In genomic region chr2:235861383-235861782, GRCh38 we compare ENCODE assay signal across 16 cellular contexts.
DNase-seq lines count a peak whose midpoint lies in the region; ATAC-seq and TF ChIP-seq lines count a peak whose summit lies in the region.
"Had no signal": no experiment of that assay in that cellular context is flagged by ENCODE, and none has a peak within 500 bp of the region (broad histone marks: within the 10 kb centered on the region; RNA-seq: fewer than 3 reads in every experiment).

No MANE protein-coding gene starts in this region.

- H3K27ac ChIP-seq in IMR-90 (ENCODE audit: insufficient read depth, low read length), result no peak overlapping the region
- H3K27ac ChIP-seq: 22Rv1, A549, C4-2B had no signal

- H3K9me1 ChIP-seq in IMR-90 (ENCODE audit: insufficient read depth, low read length), result peaks cover 10% of the 10 kb centered on the region

- H3K36me3 ChIP-seq in IMR-90 (ENCODE audit: control insufficient read depth, insufficient read depth, low read length), result no peaks in the 10 kb centered on the region

- H3K23ac ChIP-seq in IMR-90 (ENCODE audit: low read depth, low read length), result no peak overlapping the region

- H2AK9ac ChIP-seq in IMR-90 (replicated peaks; ENCODE audit: low read depth, low read length, poor library complexity), result peak overlapping the region; percentile 15

- H3K9me3 ChIP-seq in IMR-90 (ENCODE audit: control insufficient read depth, insufficient read depth, low read length), result no peaks in the 10 kb centered on the region
- H3K9me3 ChIP-seq in T-helper 17 cell (ENCODE audit: control insufficient read depth, low read length, poor library complexity, severe bottlenecking), result no peaks in the 10 kb centered on the region
- H3K9me3 ChIP-seq: A549, Caco-2 had no signal

- no peak overlapping the region for H3K18ac ChIP-seq in IMR-90 (ENCODE audit: low read depth, low read length)

- DNase-seq in NCI-H2227 treated with DMSO at 0.1 percent for 48 hours (lab: John Stamatoyannopoulos, UW), result peak; percentile 6
- no peak for DNase-seq in NCI-H2227 (lab: John Stamatoyannopoulos, UW; ENCODE audit: unreplicated experiment)
- no peak for DNase-seq in IMR-90
- DNase-seq in left ventricle myocardium superior, result no peak
- DNase-seq in sciatic nerve (ENCODE audit: low spot score), result peak; percentile 10
- DNase-seq in DMS79 (lab: John Stamatoyannopoulos, UW), result no peak
- DNase-seq in T-helper 17 cell, result no peak
- DNase-seq: AML-193; Caco-2; CD4-positive, alpha-beta T cell; GDM1; H9 had no signal

- no peak overlapping the region for H4K8ac ChIP-seq in IMR-90 (ENCODE audit: low read depth in 2 of 2, low read length in 2 of 2)

- in situ Hi-C loops in IMR-90 (cut with MboI; ENCODE audit: low sequenced_read_pairs), result no loop called here

- H4K5ac ChIP-seq in IMR-90 (ENCODE audit: low read depth, low read length), result no peak overlapping the region

- H2BK15ac ChIP-seq in IMR-90 (ENCODE audit: low read depth, low read length), result no peak overlapping the region

- H3K4me3 Mint-ChIP-seq in T-helper 17 cell, result no peak overlapping the region
- H3K4me3 Mint-ChIP-seq: CD4-positive, alpha-beta T cell; H9; IgD-negative memory B cell had no signal

- H3K27me3 ChIP-seq in IMR-90 (ENCODE audit: control insufficient read depth, insufficient read depth, low read length), result no peaks in the 10 kb centered on the region

- no peak overlapping the region for H3K27ac Mint-ChIP-seq in T-helper 17 cell
- H3K27ac Mint-ChIP-seq: CD4-positive, alpha-beta T cell; H9; IgD-negative memory B cell had no signal

- no peak overlapping the region for H4K91ac ChIP-seq in IMR-90 (ENCODE audit: insufficient read depth, low read depth, low read length)

- BruUV-seq in IMR-90 (replicated peaks; lab: Mats Ljungman, UMichigan), result no TSS peak

- H3K4me1 Mint-ChIP-seq in T-helper 17 cell, result peaks cover 6% of the 10 kb centered on the region
- H3K4me1 Mint-ChIP-seq: IgD-negative memory B cell had no signal

- dilution Hi-C loops in IMR-90 (cut with HindIII; ENCODE audit: low sequenced_read_pairs, unreplicated experiment), result no loop called here

- no peak overlapping the region for H2BK120ac ChIP-seq in IMR-90 (ENCODE audit: low read depth, low read length)

- 0 out of 2 replicates have a peak, but pooled peaks cover 1% of the 10 kb centered on the region for H4K20me1 ChIP-seq in IMR-90 (ENCODE audit: insufficient read depth, low read length)

- H3K4ac ChIP-seq in IMR-90 (ENCODE audit: low read depth, low read length), result no peak overlapping the region

- peaks cover 2% of the 10 kb centered on the region for H3K36me3 Mint-ChIP-seq in T-helper 17 cell (ENCODE audit: low read depth)
- H3K36me3 Mint-ChIP-seq: IgD-negative memory B cell had no signal

- H2BK20ac ChIP-seq in IMR-90 (ENCODE audit: low read depth, low read length), result no peak overlapping the region

- TF ChIP-seq POLR2A in IMR-90 (IDR thresholded peaks at IDR 0.05; ENCODE audit: low read depth, low read length), result no peak

- H3K4me2 ChIP-seq in IMR-90 (ENCODE audit: low read depth, low read length), result no peak overlapping the region
- H3K4me2 ChIP-seq: A549 had no signal

- no peak overlapping the region for H3K9ac ChIP-seq in IMR-90 (ENCODE audit: low read depth, low read length)

- TF ChIP-seq RAD21 in IMR-90 (IDR thresholded peaks at IDR 0.05; ENCODE audit: low read length), result no peak

- no peak overlapping the region for H2AFZ ChIP-seq in IMR-90 (replicated peaks; ENCODE audit: low read length, poor library complexity)

- 0 out of 2 replicates have a peak, but pooled peaks cover 2% of the 10 kb centered on the region for H3K4me1 ChIP-seq in IMR-90 (ENCODE audit: control insufficient read depth, insufficient read depth, low read length)
- H3K4me1 ChIP-seq: A549, Caco-2 had no signal

- no peak overlapping the region for H2AK5ac ChIP-seq in IMR-90 (ENCODE audit: low read depth, low read length)

- no peak for TF ChIP-seq CTCF in IMR-90 (conservative IDR thresholded peaks at IDR 0.05; ENCODE audit: low read depth, low read length)

- H3K27me3 Mint-ChIP-seq in T-helper 17 cell, result peaks cover 28% of the 10 kb centered on the region

- WGBS in IMR-90 (ENCODE audit: extremely low coverage in 2 of 2, insufficient read length in 1 of 2), 2 experiments, result no CpG with 5 or more reads among the region's 3 CpGs

- POLR2A ChIA-PET in IMR-90 (lab: Charles Lee; ENCODE audit: unreplicated experiment), result no interaction called here

- H3K14ac ChIP-seq in IMR-90 (replicated peaks; ENCODE audit: low read depth, low read length), result no peak overlapping the region

- peaks cover 3 to 4% of the 10 kb centered on the region in 2 experiments; a peak in 1 of 4 replicates for H3K79me1 ChIP-seq in IMR-90 (ENCODE audit: low read depth in 1 of 2, low read length in 2 of 2)

- CTCF ChIA-PET in IMR-90 (lab: Yijun Ruan, JAX), result no interaction called here

- ATAC-seq in IMR-90 (ENCODE audit: low read depth), result no peak
- ATAC-seq in left ventricle myocardium superior, result peak; percentile 84
- ATAC-seq in sciatic nerve, result no peak
- ATAC-seq in T-helper 17 cell, result no peak
- ATAC-seq: A549 had no signal

- intact Hi-C loops in IMR-90 (cut with micrococcal nuclease) (no loop called here), left ventricle myocardium superior (cut with micrococcal nuclease) (no loop called here), sciatic nerve (cut with DNase I) (no loop called here)

- H3K4me3 ChIP-seq in IMR-90 (ENCODE audit: insufficient read depth, low read depth, low read length), result no peak overlapping the region
- H3K4me3 ChIP-seq: A549 had no signal

- H3K56ac ChIP-seq in IMR-90 (ENCODE audit: extremely low read depth, insufficient read depth, low read length), result no peak overlapping the region

- H2BK5ac ChIP-seq in IMR-90 (ENCODE audit: low read depth, low read length, poor library complexity, severe bottlenecking), result no peak overlapping the region

TF ChIP-seq in IMR-90, 13 proteins besides CTCF, POLR2A, EP300 and RAD21:
- no peak for TF ChIP-seq MAFK (IDR thresholded peaks at IDR 0.05; ENCODE audit: low read depth, low read length)
- TF ChIP-seq, protein P1, sequence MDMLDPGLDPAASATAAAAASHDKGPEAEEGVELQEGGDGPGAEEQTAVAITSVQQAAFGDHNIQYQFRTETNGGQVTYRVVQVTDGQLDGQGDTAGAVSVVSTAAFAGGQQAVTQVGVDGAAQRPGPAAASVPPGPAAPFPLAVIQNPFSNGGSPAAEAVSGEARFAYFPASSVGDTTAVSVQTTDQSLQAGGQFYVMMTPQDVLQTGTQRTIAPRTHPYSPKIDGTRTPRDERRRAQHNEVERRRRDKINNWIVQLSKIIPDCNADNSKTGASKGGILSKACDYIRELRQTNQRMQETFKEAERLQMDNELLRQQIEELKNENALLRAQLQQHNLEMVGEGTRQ (IDR thresholded peaks at IDR 0.05; ENCODE audit: low read depth, low read length), result no peak
- TF ChIP-seq, protein P2, sequence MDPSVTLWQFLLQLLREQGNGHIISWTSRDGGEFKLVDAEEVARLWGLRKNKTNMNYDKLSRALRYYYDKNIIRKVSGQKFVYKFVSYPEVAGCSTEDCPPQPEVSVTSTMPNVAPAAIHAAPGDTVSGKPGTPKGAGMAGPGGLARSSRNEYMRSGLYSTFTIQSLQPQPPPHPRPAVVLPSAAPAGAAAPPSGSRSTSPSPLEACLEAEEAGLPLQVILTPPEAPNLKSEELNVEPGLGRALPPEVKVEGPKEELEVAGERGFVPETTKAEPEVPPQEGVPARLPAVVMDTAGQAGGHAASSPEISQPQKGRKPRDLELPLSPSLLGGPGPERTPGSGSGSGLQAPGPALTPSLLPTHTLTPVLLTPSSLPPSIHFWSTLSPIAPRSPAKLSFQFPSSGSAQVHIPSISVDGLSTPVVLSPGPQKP (IDR thresholded peaks at IDR 0.05; ENCODE audit: borderline replicate concordance, low read depth, low read length), result no peak
- no peak for TF ChIP-seq CEBPB (IDR thresholded peaks at IDR 0.05; ENCODE audit: low read depth, low read length)
- no peak for TF ChIP-seq RCOR1 (IDR thresholded peaks at IDR 0.05; ENCODE audit: insufficient replicate concordance, low read length)
- TF ChIP-seq NFE2L2 (IDR thresholded peaks at IDR 0.05; ENCODE audit: low read depth, low read length), result no peak
- no peak for TF ChIP-seq SMC3 (IDR thresholded peaks at IDR 0.05; ENCODE audit: low read depth, low read length)
- TF ChIP-seq BHLHE40 (IDR thresholded peaks at IDR 0.05; ENCODE audit: low read depth, low read length), result no peak
- TF ChIP-seq FOS (IDR thresholded peaks at IDR 0.05; ENCODE audit: low read depth, low read length), result no peak
- TF ChIP-seq MXI1 (IDR thresholded peaks at IDR 0.05; ENCODE audit: borderline replicate concordance, low read depth, low read length), result no peak

Comparison
In these comparisons a context has a peak if more than half of its experiments do, and no peak if none do; other contexts are left out.
1. DNase-seq: peak in NCI-H2227 treated with DMSO at 0.1 percent for 48 hours (single experiment) and sciatic nerve (single experiment); none in NCI-H2227 (single experiment), IMR-90 (single experiment), left ventricle myocardium superior (single experiment), DMS79 (single experiment) and T-helper 17 cell (0 of 3).